In genomic region chr16:87765776-87766484, GRCh38 we compare ENCODE assay signal across 1 cellular context.
TF ChIP-seq lines count a peak whose summit lies in the region.

Gene KLHDC4 (minus strand): TSS chr16:87765986. CDS start chr16:87765890, 96 bp downstream.

TF ChIP-seq in K562, 482 proteins besides CTCF, POLR2A, EP300 and RAD21 (continued from another document and continues in another):
- no peak for TF ChIP-seq ZNF280A (IDR thresholded peaks at IDR 0.05; ENCODE audit: low read depth, partially characterized antibody)
- TF ChIP-seq ZNF655 (CRISPR knock-in tag; IDR thresholded peaks at IDR 0.05): no peak
- no peak for TF ChIP-seq PYGO2 (tag; IDR thresholded peaks at IDR 0.05)
- TF ChIP-seq MTA1 (IDR thresholded peaks at IDR 0.05; ENCODE audit: borderline replicate concordance): peak; percentile 98
- no peak for TF ChIP-seq GTF3C2 (IDR thresholded peaks at IDR 0.05; ENCODE audit: borderline replicate concordance, extremely low read depth, insufficient read length)
- no peak for TF ChIP-seq MAFG (tag; conservative IDR thresholded peaks at IDR 0.05)
- no peak for TF ChIP-seq HNRNPUL1 (IDR thresholded peaks at IDR 0.05; ENCODE audit: low read length)
- no peak for TF ChIP-seq PTTG1 (tag; IDR thresholded peaks at IDR 0.05; ENCODE audit: low read depth)
- peak; percentile 36; the same call in 1 of the 2 replicates for TF ChIP-seq SOX6 (IDR thresholded peaks at IDR 0.05)
- TF ChIP-seq ZNF121 (CRISPR knock-in tag; conservative IDR thresholded peaks at IDR 0.05): peak; percentile 69; the same call in 1 of the 2 replicates
- TF ChIP-seq ZNF184 (CRISPR knock-in tag; IDR thresholded peaks at IDR 0.05): no peak
- TF ChIP-seq SLC30A9 (CRISPR knock-in tag; IDR thresholded peaks at IDR 0.05): no peak
- no peak for TF ChIP-seq TRIM25 (IDR thresholded peaks at IDR 0.05; ENCODE audit: borderline replicate concordance)
- TF ChIP-seq TAF7 (tag; IDR thresholded peaks at IDR 0.05): peak; percentile 82
- no peak for TF ChIP-seq ZFPM2 (CRISPR knock-in tag; IDR thresholded peaks at IDR 0.05)
- no peak for TF ChIP-seq FOXP1 (CRISPR knock-in tag; IDR thresholded peaks at IDR 0.05)
- TF ChIP-seq ZC3H4 (CRISPR knock-in tag; IDR thresholded peaks at IDR 0.05; ENCODE audit: borderline replicate concordance): no peak
- TF ChIP-seq ZNF778 (CRISPR knock-in tag; IDR thresholded peaks at IDR 0.05): no peak
- TF ChIP-seq NR2F6 (CRISPR knock-in tag; IDR thresholded peaks at IDR 0.05): no peak
- peak; percentile 73 for TF ChIP-seq POLR2H (tag; IDR thresholded peaks at IDR 0.05; ENCODE audit: low read depth)
- no peak for TF ChIP-seq ZNF274 (IDR thresholded peaks at IDR 0.05; ENCODE audit: borderline replicate concordance, low read depth, low read length)
- peak; percentile 63 for TF ChIP-seq ZNF384 (IDR thresholded peaks at IDR 0.05; ENCODE audit: low read depth, low read length)
- peak; percentile 51 for TF ChIP-seq CXXC5 (CRISPR knock-in tag; IDR thresholded peaks at IDR 0.05)
- TF ChIP-seq MEIS2 (IDR thresholded peaks at IDR 0.05; ENCODE audit: partially characterized antibody): no peak
- TF ChIP-seq SNRNP70 (optimal IDR thresholded peaks at IDR 0.05; ENCODE audit: low read depth, low read length): no peak
- TF ChIP-seq ZNF586 (CRISPR knock-in tag; conservative IDR thresholded peaks at IDR 0.05): no peak
- peak; percentile 96 for TF ChIP-seq NKRF (IDR thresholded peaks at IDR 0.05; ENCODE audit: borderline replicate concordance)
- no peak for TF ChIP-seq DMBX1 (CRISPR knock-in tag; IDR thresholded peaks at IDR 0.05; ENCODE audit: borderline replicate concordance)
- no peak for TF ChIP-seq ZNF282 (CRISPR knock-in tag; IDR thresholded peaks at IDR 0.05)
- TF ChIP-seq KDM4B (IDR thresholded peaks at IDR 0.05; ENCODE audit: borderline replicate concordance in 2 of 2, low read depth in 1 of 2): peak in 1 of 2 experiments; percentile 79; a peak in 1 of 4 replicates
- TF ChIP-seq RBM14 (IDR thresholded peaks at IDR 0.05; ENCODE audit: borderline replicate concordance, insufficient read depth, low read depth, low read length): no peak
- no peak for TF ChIP-seq SNAPC5 (CRISPR knock-in tag; IDR thresholded peaks at IDR 0.05)
- peak; percentile 58; the same call in 1 of the 2 replicates for TF ChIP-seq ZNF395 (CRISPR knock-in tag; IDR thresholded peaks at IDR 0.05)
- TF ChIP-seq ZNF592 (IDR thresholded peaks at IDR 0.05): no peak
- no peak for TF ChIP-seq PRDM10 (IDR thresholded peaks at IDR 0.05; ENCODE audit: partially characterized antibody)
- no peak for TF ChIP-seq NCOA6 (IDR thresholded peaks at IDR 0.05)
- no peak for TF ChIP-seq CGGBP1 (CRISPR knock-in tag; IDR thresholded peaks at IDR 0.05)
- peak; percentile 79 for TF ChIP-seq DIDO1 (tag; IDR thresholded peaks at IDR 0.05; ENCODE audit: low read depth)
- peak; percentile 89 for TF ChIP-seq ELF2 (CRISPR knock-in tag; IDR thresholded peaks at IDR 0.05)
- no peak for TF ChIP-seq E2F5 (CRISPR knock-in tag; IDR thresholded peaks at IDR 0.05)
- no peak for TF ChIP-seq POU5F1 (IDR thresholded peaks at IDR 0.05; ENCODE audit: borderline replicate concordance, low read depth, low read length, partially characterized antibody)
